ENCODE assay signal across 2 cellular contexts in genomic region chrX:121008920-121009319, GRCh38.
A peak's percentile ranks its signal among the peaks of the same experiment; 100 is the strongest.
TF ChIP-seq lines count a peak whose summit lies in the region.

No MANE protein-coding gene starts in this region.

TF ChIP-seq in HepG2, 621 proteins besides CTCF, POLR2A, EP300 and RAD21 (continues in another document):
- TF ChIP-seq ZNF550 (CRISPR knock-in tag; IDR thresholded peaks at IDR 0.05; ENCODE audit: borderline replicate concordance): no peak
- TF ChIP-seq ZNF446 (CRISPR knock-in tag; IDR thresholded peaks at IDR 0.05): no peak
- no peak for TF ChIP-seq ZNF33B (CRISPR knock-in tag; IDR thresholded peaks at IDR 0.05)
- no peak for TF ChIP-seq NFKBIZ (CRISPR knock-in tag; IDR thresholded peaks at IDR 0.05)
- no peak for TF ChIP-seq RXRA (CRISPR knock-in tag; IDR thresholded peaks at IDR 0.05)
- TF ChIP-seq ZZZ3 (CRISPR knock-in tag; IDR thresholded peaks at IDR 0.05; ENCODE audit: borderline replicate concordance): no peak
- no peak for TF ChIP-seq ZNF513 (CRISPR knock-in tag; conservative IDR thresholded peaks at IDR 0.05)
- TF ChIP-seq ZFP36 (IDR thresholded peaks at IDR 0.05; ENCODE audit: borderline replicate concordance, low read depth, low read length, partially characterized antibody): no peak
- peak; percentile 35; the same call in 1 of the 2 replicates for TF ChIP-seq RCOR2 (CRISPR knock-in tag; IDR thresholded peaks at IDR 0.05)
- TF ChIP-seq ZFP90 (CRISPR knock-in tag; IDR thresholded peaks at IDR 0.05; ENCODE audit: borderline replicate concordance): no peak
- TF ChIP-seq DNMT3B (CRISPR knock-in tag; conservative IDR thresholded peaks at IDR 0.05): no peak
- TF ChIP-seq ETV5 (CRISPR knock-in tag; IDR thresholded peaks at IDR 0.05; ENCODE audit: borderline replicate concordance): peak; percentile 58; the same call in 1 of the 2 replicates
- peak; percentile 47; the same call in 1 of the 2 replicates for TF ChIP-seq HNF4G (IDR thresholded peaks at IDR 0.05; ENCODE audit: borderline replicate concordance, low read depth, low read length)
- TF ChIP-seq HNF4G (CRISPR knock-in tag; IDR thresholded peaks at IDR 0.05; ENCODE audit: borderline replicate concordance, low read depth): no peak
- TF ChIP-seq SAP130 (CRISPR knock-in tag; IDR thresholded peaks at IDR 0.05; ENCODE audit: low read depth): peak; percentile 55
- TF ChIP-seq CBX5 (CRISPR knock-in tag; IDR thresholded peaks at IDR 0.05; ENCODE audit: borderline replicate concordance): no peak
- no peak for TF ChIP-seq POLR2AphosphoS2 (IDR thresholded peaks at IDR 0.05; ENCODE audit: low read depth, low read length)
- TF ChIP-seq ZSCAN25 (CRISPR knock-in tag; IDR thresholded peaks at IDR 0.05): no peak
- peak; percentile 39; the same call in 1 of the 2 replicates for TF ChIP-seq ZNF609 (CRISPR knock-in tag; IDR thresholded peaks at IDR 0.05; ENCODE audit: borderline replicate concordance)
- no peak for TF ChIP-seq NFE2L1 (CRISPR knock-in tag; IDR thresholded peaks at IDR 0.05; ENCODE audit: borderline replicate concordance)
- no peak for TF ChIP-seq ZBTB25 (CRISPR knock-in tag; IDR thresholded peaks at IDR 0.05)
- TF ChIP-seq, protein P1, sequence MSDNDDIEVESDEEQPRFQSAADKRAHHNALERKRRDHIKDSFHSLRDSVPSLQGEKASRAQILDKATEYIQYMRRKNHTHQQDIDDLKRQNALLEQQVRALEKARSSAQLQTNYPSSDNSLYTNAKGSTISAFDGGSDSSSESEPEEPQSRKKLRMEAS (IDR thresholded peaks at IDR 0.05): peak; percentile 42; the same call in 1 of the 2 replicates
- TF ChIP-seq SOX13 (IDR thresholded peaks at IDR 0.05): no peak
- peak in 1 of 2 experiments; percentile 98; a peak in 2 of 4 replicates for TF ChIP-seq SOX13 (CRISPR knock-in tag; conservative IDR thresholded peaks at IDR 0.05 in 1 of 2, IDR thresholded peaks at IDR 0.05 in 1 of 2)
- TF ChIP-seq, protein P2, sequence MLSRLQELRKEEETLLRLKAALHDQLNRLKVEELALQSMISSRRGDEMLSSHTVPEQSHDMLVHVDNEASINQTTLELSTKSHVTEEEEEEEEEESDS (CRISPR knock-in tag; IDR thresholded peaks at IDR 0.05; ENCODE audit: borderline replicate concordance): no peak
- no peak for TF ChIP-seq ZNF329 (CRISPR knock-in tag; IDR thresholded peaks at IDR 0.05; ENCODE audit: low read depth)
- TF ChIP-seq TBX3 (IDR thresholded peaks at IDR 0.05; ENCODE audit: borderline replicate concordance): peak; percentile 85

TF ChIP-seq in HEK293T, 16 proteins besides CTCF, POLR2A, EP300 and RAD21:
- TF ChIP-seq TARDBP (IDR thresholded peaks at IDR 0.05): no peak
- no peak for TF ChIP-seq FOXK2 (IDR thresholded peaks at IDR 0.05)
- TF ChIP-seq FOXM1 (IDR thresholded peaks at IDR 0.05; ENCODE audit: borderline replicate concordance): no peak
- TF ChIP-seq CTBP1 (IDR thresholded peaks at IDR 0.05; ENCODE audit: borderline replicate concordance): no peak
- TF ChIP-seq HDGF (IDR thresholded peaks at IDR 0.05; ENCODE audit: borderline replicate concordance): no peak
- TF ChIP-seq FOXA1 (IDR thresholded peaks at IDR 0.05): no peak
- no peak for TF ChIP-seq LEF1 (IDR thresholded peaks at IDR 0.05; ENCODE audit: borderline replicate concordance)
- TF ChIP-seq SUZ12 (IDR thresholded peaks at IDR 0.05): no peak
- TF ChIP-seq, protein P3, sequence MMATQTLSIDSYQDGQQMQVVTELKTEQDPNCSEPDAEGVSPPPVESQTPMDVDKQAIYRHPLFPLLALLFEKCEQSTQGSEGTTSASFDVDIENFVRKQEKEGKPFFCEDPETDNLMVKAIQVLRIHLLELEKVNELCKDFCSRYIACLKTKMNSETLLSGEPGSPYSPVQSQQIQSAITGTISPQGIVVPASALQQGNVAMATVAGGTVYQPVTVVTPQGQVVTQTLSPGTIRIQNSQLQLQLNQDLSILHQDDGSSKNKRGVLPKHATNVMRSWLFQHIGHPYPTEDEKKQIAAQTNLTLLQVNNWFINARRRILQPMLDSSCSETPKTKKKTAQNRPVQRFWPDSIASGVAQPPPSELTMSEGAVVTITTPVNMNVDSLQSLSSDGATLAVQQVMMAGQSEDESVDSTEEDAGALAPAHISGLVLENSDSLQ (IDR thresholded peaks at IDR 0.05): no peak
- no peak for TF ChIP-seq ARNT (IDR thresholded peaks at IDR 0.05)
- no peak for TF ChIP-seq BHLHE40 (IDR thresholded peaks at IDR 0.05; ENCODE audit: borderline replicate concordance)
- TF ChIP-seq SP1 (IDR thresholded peaks at IDR 0.05): no peak
- no peak for TF ChIP-seq ELF4 (IDR thresholded peaks at IDR 0.05)
- TF ChIP-seq ZNF384 (IDR thresholded peaks at IDR 0.05): no peak
- no peak for TF ChIP-seq L3MBTL2 (conservative IDR thresholded peaks at IDR 0.05)
- TF ChIP-seq NFRKB (IDR thresholded peaks at IDR 0.05): no peak
